8 cellular contexts compared by ENCODE assay signal in the genomic region with DNA sequence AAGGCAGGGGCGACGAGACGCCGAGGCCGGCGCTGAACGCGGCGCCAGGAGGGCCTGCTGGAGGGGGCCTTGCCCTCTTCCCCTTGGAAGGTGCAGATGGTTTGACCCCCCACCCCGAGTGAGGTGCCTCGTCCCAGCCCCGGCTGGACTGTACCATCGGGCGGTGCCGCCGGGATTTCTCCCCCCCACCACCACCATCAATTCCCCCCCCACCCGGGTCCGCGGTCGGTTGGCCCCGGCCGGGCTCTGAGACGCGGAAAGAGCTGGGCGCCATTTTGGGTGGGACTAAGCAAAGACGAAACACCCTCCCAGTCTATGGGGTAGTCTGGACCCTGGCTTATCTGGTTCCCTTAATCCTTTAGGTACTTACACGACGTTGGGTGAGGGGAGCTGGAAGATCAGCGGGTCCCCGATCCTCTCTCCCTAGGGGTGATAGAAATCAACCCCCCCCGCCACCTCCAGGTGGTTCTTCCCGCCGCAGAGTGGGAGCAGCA. TPM values are rescaled to one million over a fixed set of nuclear protein-coding genes. Genes with fewer than 3 reads are reported as not detected.
DNase-seq lines count a peak whose midpoint lies in the region; ATAC-seq and TF ChIP-seq lines count a peak whose summit lies in the region.

A gene with protein sequence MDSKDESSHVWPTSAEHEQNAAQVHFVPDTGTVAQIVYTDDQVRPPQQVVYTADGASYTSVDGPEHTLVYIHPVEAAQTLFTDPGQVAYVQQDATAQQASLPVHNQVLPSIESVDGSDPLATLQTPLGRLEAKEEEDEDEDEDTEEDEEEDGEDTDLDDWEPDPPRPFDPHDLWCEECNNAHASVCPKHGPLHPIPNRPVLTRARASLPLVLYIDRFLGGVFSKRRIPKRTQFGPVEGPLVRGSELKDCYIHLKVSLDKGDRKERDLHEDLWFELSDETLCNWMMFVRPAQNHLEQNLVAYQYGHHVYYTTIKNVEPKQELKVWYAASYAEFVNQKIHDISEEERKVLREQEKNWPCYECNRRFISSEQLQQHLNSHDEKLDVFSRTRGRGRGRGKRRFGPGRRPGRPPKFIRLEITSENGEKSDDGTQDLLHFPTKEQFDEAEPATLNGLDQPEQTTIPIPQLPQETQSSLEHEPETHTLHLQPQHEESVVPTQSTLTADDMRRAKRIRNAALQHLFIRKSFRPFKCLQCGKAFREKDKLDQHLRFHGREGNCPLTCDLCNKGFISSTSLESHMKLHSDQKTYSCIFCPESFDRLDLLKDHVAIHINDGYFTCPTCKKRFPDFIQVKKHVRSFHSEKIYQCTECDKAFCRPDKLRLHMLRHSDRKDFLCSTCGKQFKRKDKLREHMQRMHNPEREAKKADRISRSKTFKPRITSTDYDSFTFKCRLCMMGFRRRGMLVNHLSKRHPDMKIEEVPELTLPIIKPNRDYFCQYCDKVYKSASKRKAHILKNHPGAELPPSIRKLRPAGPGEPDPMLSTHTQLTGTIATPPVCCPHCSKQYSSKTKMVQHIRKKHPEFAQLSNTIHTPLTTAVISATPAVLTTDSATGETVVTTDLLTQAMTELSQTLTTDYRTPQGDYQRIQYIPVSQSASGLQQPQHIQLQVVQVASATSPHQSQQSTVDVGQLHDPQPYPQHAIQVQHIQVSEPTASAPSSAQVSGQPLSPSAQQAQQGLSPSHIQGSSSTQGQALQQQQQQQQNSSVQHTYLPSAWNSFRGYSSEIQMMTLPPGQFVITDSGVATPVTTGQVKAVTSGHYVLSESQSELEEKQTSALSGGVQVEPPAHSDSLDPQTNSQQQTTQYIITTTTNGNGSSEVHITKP (minus strand): TSS at position 484 of the 494 bp plus-strand sequence. CDS start 41,871 bp downstream, outside the sequence.

- H3K27me3 ChIP-seq in RWPE2 (ENCODE audit: insufficient read depth, poor library complexity, severe bottlenecking) (no peaks in the 10 kb centered on the region), stomach (no peaks in the 10 kb centered on the region)

- ATAC-seq in GM21619 (IDR thresholded peaks at IDR 0.05; ENCODE audit: unreplicated experiment) = peak; percentile 43
- ATAC-seq in RWPE2 (ENCODE audit: low read depth) = peak; percentile 58

- H3K36me3 ChIP-seq in RWPE2 (ENCODE audit: low read depth) (peaks cover 5% of the 10 kb centered on the region; the same call in 1 of the 2 replicates), stomach (no peaks in the 10 kb centered on the region)

- H3K9me3 ChIP-seq in RWPE2 (ENCODE audit: severe bottlenecking) = no peaks in the 10 kb centered on the region
- no peaks in the 10 kb centered on the region for H3K9me3 ChIP-seq in stomach

- peaks cover 17% of the 10 kb centered on the region for H3K9me3 Mint-ChIP-seq in nephron progenitor cell

- H3K36me3 Mint-ChIP-seq in nephron progenitor cell (ENCODE audit: low read depth) = peaks cover 26% of the 10 kb centered on the region

- H3K27me3 Mint-ChIP-seq in nephron progenitor cell (ENCODE audit: low read depth, poor library complexity) = no peaks in the 10 kb centered on the region

- peaks cover 38% of the 10 kb centered on the region for H3K4me1 Mint-ChIP-seq in nephron progenitor cell

- intact Hi-C loops in stomach (cut with DNase I; ENCODE audit: low total_unique reads) = no loop called here

- peak; percentile 95 for DNase-seq in DMS79 (lab: John Stamatoyannopoulos, UW)
- peak; percentile 90 for DNase-seq in Jurkat, Clone E6-1 (ENCODE audit: low read depth, low spot score)
- peak; percentile 91 for DNase-seq in RWPE2 (ENCODE audit: low spot score)
- peak; percentile 89 for DNase-seq in activated T-helper 9 cell treated with anti-CD3 and anti-CD28 coated beads, Interleukin-2, amount 50 U/mL, for 16 hours (ENCODE audit: low read depth)
- peak; percentile 81 for DNase-seq in fibroblast of the conjunctiva (ENCODE audit: low read depth)
- peak; percentile 87 for DNase-seq in nephron progenitor cell
- peak; percentile 92 for DNase-seq in stomach

- TF ChIP-seq POLR2A in stomach (IDR thresholded peaks at IDR 0.05) = no peak

- H3K27ac ChIP-seq in RWPE2 (ENCODE audit: poor library complexity, severe bottlenecking) = peak within 1 kb of the TSS; percentile 99
- H3K27ac ChIP-seq in stomach = peak within 1 kb of the TSS; percentile 99 to 100 (median 99)

- H3K27ac Mint-ChIP-seq in nephron progenitor cell = peak within 1 kb of the TSS; percentile 100

- H3K4me1 ChIP-seq in RWPE2 (ENCODE audit: insufficient read depth, poor library complexity, severe bottlenecking) = peaks cover 13% of the 10 kb centered on the region
- H3K4me1 ChIP-seq in stomach = peaks cover 20 to 46% (median 35%) of the 10 kb centered on the region in 4 donors

- H3K4me3 Mint-ChIP-seq in nephron progenitor cell = peak within 1 kb of the TSS; percentile 97

- 0 to 1% (median 1%) methylated on average over 8 to 33 of the region's 33 CpGs for WGBS in stomach, 5 donors

- TF ChIP-seq CTCF in RWPE2 (IDR thresholded peaks at IDR 0.05; ENCODE audit: poor library complexity, severe bottlenecking) (no peak), nephron progenitor cell (IDR thresholded peaks at IDR 0.05) (no peak), stomach (IDR thresholded peaks at IDR 0.05) (peak in 2 of 7 experiments; percentile 13 to 16)

- no peak for TF ChIP-seq EP300 in stomach (IDR thresholded peaks at IDR 0.05)

- H3K4me3 ChIP-seq in Jurkat, Clone E6-1 (ENCODE audit: low read length) = peak within 1 kb of the TSS; percentile 86
- peak within 1 kb of the TSS; percentile 99 for H3K4me3 ChIP-seq in RWPE2 (ENCODE audit: severe bottlenecking)
- peak within 1 kb of the TSS; percentile 84 to 93 (median 88) for H3K4me3 ChIP-seq in stomach

RNA-seq across cellular contexts. Expression of the gene that starts here (rescaled TPM):
- polyA plus RNA-seq in Jurkat, Clone E6-1 (2012; ENCODE audit: insufficient read depth, insufficient read length) = 8.2 TPM
- total RNA-seq in stomach = 100 to 1,000 TPM in 1 of 5 donors, 10 to 100 TPM in 2, 1 to 10 TPM in 2; 5.3 to 148 (median 27.7) TPM
- 1 to 10 TPM; 1.7 to 2.0 (median 1.8) TPM for polyA plus RNA-seq in stomach

Comparison
In these comparisons a context has a peak if more than half of its experiments do, and no peak if none do; other contexts are left out.
1. Peak in every context shown above with its lines: DNase-seq, ATAC-seq, H3K4me3 ChIP-seq and H3K27ac ChIP-seq.